ENCODE assay signal across 10 cellular contexts in genomic region chr19:18414504-18415176, GRCh38. TPM values are rescaled to one million over a fixed set of nuclear protein-coding genes. Genes with fewer than 3 reads are reported as not detected.
DNase-seq lines count a peak whose midpoint lies in the region; ATAC-seq, FAIRE-seq and TF ChIP-seq lines count a peak whose summit lies in the region.
"Had no signal": no experiment of that assay in that cellular context is flagged by ENCODE, and none has a peak within 500 bp of the region (broad histone marks: within the 10 kb centered on the region; RNA-seq: fewer than 3 reads in every experiment).

No MANE protein-coding gene starts in this region.

- TF ChIP-seq POLR2A in spleen (IDR thresholded peaks at IDR 0.05): no peak

- DNase-seq in NCI-H146 treated with DMSO at 0.1 percent for 48 hours (lab: John Stamatoyannopoulos, UW; ENCODE audit: unreplicated experiment) (peak; percentile 58), NCI-H146 (lab: John Stamatoyannopoulos, UW) (no peak), RCC 7860 (ENCODE audit: low spot score) (peak; percentile 49), foreskin fibroblast (peak in 1 of 2 donors; percentile 72), spleen (peak; percentile 78), posterior vena cava (ENCODE audit: low spot score) (no peak), NCI-H1930 (lab: John Stamatoyannopoulos, UW) (no peak)

- peaks cover 46 to 71% (median 60%) of the 10 kb centered on the region in 6 donors for H3K4me1 ChIP-seq in spleen

- TF ChIP-seq CTCF in foreskin fibroblast (IDR thresholded peaks at IDR 0.05; ENCODE audit: low read depth, low read length): no peak
- no peak for TF ChIP-seq CTCF in spleen (IDR thresholded peaks at IDR 0.05 in 8 of 11, conservative IDR thresholded peaks at IDR 0.05 in 3 of 11)

- intact Hi-C loops in spleen (cut with DNase I; ENCODE audit: low total_unique reads) (loop anchor here (5.0 kb wide), 1 partner anchor 67 kb away; no protein-coding TSS in a partner anchor), posterior vena cava (cut with DNase I) (loop anchor here (5.0 to 10.0 kb wide), 3 partner anchors 67 to 950 kb away; partner anchors contain the start of genes IQCN (in 1 of the 2) and NXNL1 (in 1 of the 2))

- peak; percentile 5 for FAIRE-seq in RCC 7860 (lab: Jason Lieb, UNC)
- FAIRE-seq: islet of Langerhans had no signal

- H3K27me3 ChIP-seq in spleen (replicated peaks in 1 of 7): peaks cover 0 to 76% (median 11%) of the 10 kb centered on the region in 7 donors

- ATAC-seq in HG02852 (IDR thresholded peaks at IDR 0.05; ENCODE audit: unreplicated experiment): no peak

- H3K36me3 ChIP-seq in spleen: no peaks in the 10 kb centered on the region

- no peaks in the 10 kb centered on the region for H3K9me3 ChIP-seq in spleen

- 10 to 13% (median 13%) methylated on average over 10 to 11 of the region's 11 CpGs for WGBS in spleen, 5 donors

- peak overlapping the region; percentile 69 to 94 (median 90) for H3K27ac ChIP-seq in spleen
- H3K27ac ChIP-seq: C4-2B had no signal

- peak overlapping the region; percentile 32 to 51 for H3K4me3 ChIP-seq in foreskin fibroblast (ENCODE audit: low read depth in 1 of 2, low read length in 2 of 2)
- peak overlapping the region in 3 of 8 donors; percentile 19 to 57 (median 26) for H3K4me3 ChIP-seq in spleen

RNA-seq across cellular contexts. Expression of gene SSBP4, which starts 4.6 kb away (rescaled TPM):
- total RNA-seq in spleen (100 to 1,000 TPM in 1 of 7 donors, 10 to 100 TPM in 6; 56.3 to 103 (median 82.4) TPM), posterior vena cava (10 to 100 TPM; 54.4 to 56.9 TPM)
- 100 to 1,000 TPM in 1 of 3 donors, 10 to 100 TPM in 2; 80.6 to 143 (median 94.9) TPM for polyA plus RNA-seq in spleen

RNA-seq across cellular contexts. Expression of gene LRRC25, which starts 17.2 kb away (rescaled TPM):
- total RNA-seq in spleen (100 to 1,000 TPM in 3 of 7 donors, 10 to 100 TPM in 4; 82.2 to 164 (median 90.5) TPM), posterior vena cava (10 to 100 TPM in 1 of 2 donors, 1 to 10 TPM in 1; 6.8 to 16.8 TPM)
- polyA plus RNA-seq in spleen: 10 to 100 TPM; 14.6 to 32.2 (median 16.0) TPM

RNA-seq across cellular contexts. Expression of gene ISYNA1, which starts 23.3 kb away (rescaled TPM):
- total RNA-seq in spleen: 10 to 100 TPM; 37.5 to 82.3 (median 44.4) TPM
- 10 to 100 TPM; 31.7 to 58.2 (median 49.0) TPM for polyA plus RNA-seq in spleen
- 10 to 100 TPM; 27.5 to 28.1 TPM for total RNA-seq in posterior vena cava

RNA-seq across cellular contexts. Expression of gene GDF15, which starts 28.7 kb away (rescaled TPM):
- 10 to 100 TPM in 2 of 7 donors, 1 to 10 TPM in 5; 1.9 to 34.3 (median 4.3) TPM for total RNA-seq in spleen
- polyA plus RNA-seq in spleen: 10 to 100 TPM in 1 of 3 donors, under 1 TPM in 2; 0.77 to 15.9 (median 0.96) TPM
- 1 to 10 TPM; 3.1 to 4.5 TPM for total RNA-seq in posterior vena cava

Comparison
In these comparisons a context has a peak if more than half of its experiments do, and no peak if none do; other contexts are left out.
1. DNase-seq: peak in NCI-H146 treated with DMSO at 0.1 percent for 48 hours (single experiment), RCC 7860 (single experiment) and spleen (single experiment); none in NCI-H146 (single experiment), posterior vena cava (single experiment) and NCI-H1930 (0 of 2).
2. RNA of gene LRRC25, which starts 17.2 kb away (total RNA-seq): 82.2 to 164 TPM in spleen; 6.8 to 16.8 TPM in posterior vena cava; every median in the first group is over 4 times any median in the second.